ENCODE assay signal across 18 cellular contexts in the genomic region with DNA sequence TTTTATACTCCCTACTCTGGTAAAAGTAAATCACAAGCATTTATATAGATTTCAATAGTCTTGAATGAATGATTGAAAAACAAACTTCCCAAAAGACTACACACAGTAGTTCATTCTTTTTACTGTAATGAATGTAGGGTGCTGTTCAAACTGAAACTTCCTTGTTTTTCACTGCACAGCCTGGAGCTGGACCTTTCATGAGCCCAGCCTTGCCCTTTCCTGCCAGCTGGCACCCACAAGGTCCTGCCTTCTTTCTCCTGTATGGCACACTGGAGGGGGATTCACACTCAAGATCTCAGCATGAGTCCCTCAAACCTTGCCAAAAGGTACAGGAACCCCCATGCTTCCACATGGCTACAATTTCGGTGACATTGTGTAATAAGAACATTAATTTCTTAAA. TPM values are rescaled to one million over a fixed set of nuclear protein-coding genes. Genes with fewer than 3 reads are reported as not detected.
A peak's percentile ranks its signal among the peaks of the same experiment; 100 is the strongest.
DNase-seq lines count a peak whose midpoint lies in the region; FAIRE-seq and TF ChIP-seq lines count a peak whose summit lies in the region.
"Had no signal": no experiment of that assay in that cellular context is flagged by ENCODE, and none has a peak within 500 bp of the region (broad histone marks: within the 10 kb centered on the region; RNA-seq: fewer than 3 reads in every experiment).

No MANE protein-coding gene starts in this region.

- no peak overlapping the region for H3K4me2 ChIP-seq in astrocyte (ENCODE audit: low read length)
- H3K4me2 ChIP-seq in osteoblast (ENCODE audit: insufficient read depth, low read length), result no peak overlapping the region
- H3K4me2 ChIP-seq: A549 had no signal

- no peaks in the 10 kb centered on the region for H3K4me1 ChIP-seq in astrocyte (ENCODE audit: insufficient read depth, low read length)
- H3K4me1 ChIP-seq in osteoblast (ENCODE audit: insufficient read depth, low read length), result peaks cover 32% of the 10 kb centered on the region
- H3K4me1 ChIP-seq in uterus, result peaks cover 0 to 6% of the 10 kb centered on the region in 2 donors
- H3K4me1 ChIP-seq: A549, BE2C had no signal

- no peak overlapping the region for H3K9ac ChIP-seq in astrocyte (ENCODE audit: low read length)

- H4K20me1 ChIP-seq in astrocyte (ENCODE audit: insufficient read depth, low read length), result no peaks in the 10 kb centered on the region
- peaks cover 8% of the 10 kb centered on the region for H4K20me1 ChIP-seq in osteoblast (ENCODE audit: insufficient read depth, low read length)

- H3K27me3 Mint-ChIP-seq in astrocyte (ENCODE audit: low read depth, unreplicated experiment), result no peaks in the 10 kb centered on the region

- TF ChIP-seq CTCF in astrocyte (IDR thresholded peaks at IDR 0.05; ENCODE audit: insufficient read depth, low read depth, low read length) (no peak), osteoblast (IDR thresholded peaks at IDR 0.05; ENCODE audit: extremely low read depth, low read depth, low read length) (no peak), uterus (IDR thresholded peaks at IDR 0.05) (no peak)

- DNase-seq in M059J (ENCODE audit: low read depth) (peak; percentile 31), astrocyte (ENCODE audit: low read depth) (no peak), osteoblast (ENCODE audit: insufficient read length, low spot score, missing footprints) (no peak), uterus (no peak), kidney glomerular epithelial cell (lab: John Stamatoyannopoulos, UW) (no peak), NCI-H146 treated with DMSO at 0.1 percent for 48 hours (lab: John Stamatoyannopoulos, UW; ENCODE audit: unreplicated experiment) (no peak), kidney tubule cell (ENCODE audit: low spot score) (no peak)
- DNase-seq: BE2C; CD4-positive, alpha-beta memory T cell; COR-L47; DND-41; GDM1; HCEC 1CT; HFFc6 had no signal

- H3K4me3 ChIP-seq in astrocyte (ENCODE audit: insufficient read depth, low read depth, low read length), result no peak overlapping the region
- H3K4me3 ChIP-seq in osteoblast (ENCODE audit: insufficient read depth, low read length), result no peak overlapping the region
- H3K4me3 ChIP-seq in uterus, result no peak overlapping the region
- H3K4me3 ChIP-seq: A549 had no signal

- H3K79me2 ChIP-seq in astrocyte (ENCODE audit: insufficient read depth, low read length) (no peaks in the 10 kb centered on the region), osteoblast (ENCODE audit: insufficient read depth, low read length) (peaks cover 6% of the 10 kb centered on the region)

- no peaks in the 10 kb centered on the region for H3K27me3 ChIP-seq in astrocyte (ENCODE audit: insufficient read depth, low read length)
- no peaks in the 10 kb centered on the region for H3K27me3 ChIP-seq in osteoblast (ENCODE audit: insufficient read depth, low read length)
- H3K27me3 ChIP-seq in uterus, result no peaks in the 10 kb centered on the region
- H3K27me3 ChIP-seq: BE2C had no signal

- no peaks in the 10 kb centered on the region for H3K9me3 ChIP-seq in astrocyte (ENCODE audit: insufficient read depth, low read depth, low read length)
- no peaks in the 10 kb centered on the region for H3K9me3 ChIP-seq in osteoblast (ENCODE audit: low read depth, low read length)
- no peaks in the 10 kb centered on the region for H3K9me3 ChIP-seq in uterus
- H3K9me3 ChIP-seq: A549, BE2C had no signal

- no peak overlapping the region for H3K27ac Mint-ChIP-seq in astrocyte (ENCODE audit: unreplicated experiment)
- H3K27ac Mint-ChIP-seq: CD4-positive, alpha-beta memory T cell had no signal

- H3K36me3 Mint-ChIP-seq in astrocyte (ENCODE audit: low read depth, unreplicated experiment), result peaks cover 17% of the 10 kb centered on the region
- H3K36me3 Mint-ChIP-seq: CD4-positive, alpha-beta memory T cell had no signal

- H3K9me3 Mint-ChIP-seq in astrocyte (ENCODE audit: unreplicated experiment), result no peaks in the 10 kb centered on the region
- H3K9me3 Mint-ChIP-seq: CD4-positive, alpha-beta memory T cell; HFFc6 had no signal

- intact Hi-C loops in uterus (cut with DNase I; ENCODE audit: low total_unique reads), result no loop called here

- peaks cover 3% of the 10 kb centered on the region for H3K4me1 Mint-ChIP-seq in astrocyte (ENCODE audit: low read depth, unreplicated experiment)
- H3K4me1 Mint-ChIP-seq: CD4-positive, alpha-beta memory T cell had no signal

- FAIRE-seq in astrocyte (lab: Jason Lieb, UNC), result peak; percentile 9
- FAIRE-seq: A549, GM12892 had no signal

- TF ChIP-seq POLR2A in uterus (IDR thresholded peaks at IDR 0.05), result no peak

- no peak overlapping the region for H3K27ac ChIP-seq in astrocyte (ENCODE audit: low read depth, low read length)
- peak overlapping the region; percentile 16 for H3K27ac ChIP-seq in osteoblast (ENCODE audit: low read depth, low read length)
- H3K27ac ChIP-seq in uterus, result peak overlapping the region; percentile 28 to 39
- H3K27ac ChIP-seq: A549, C4-2B, HL-60 had no signal

- H3K36me3 ChIP-seq in astrocyte (ENCODE audit: insufficient read depth, low read length), result peaks cover 6% of the 10 kb centered on the region
- peaks cover 78% of the 10 kb centered on the region for H3K36me3 ChIP-seq in osteoblast (ENCODE audit: insufficient read depth, low read length)
- H3K36me3 ChIP-seq in uterus, result no peaks in the 10 kb centered on the region
- H3K36me3 ChIP-seq: BE2C had no signal

- H3K4me3 Mint-ChIP-seq in astrocyte (ENCODE audit: unreplicated experiment), result no peak overlapping the region
- H3K4me3 Mint-ChIP-seq: CD4-positive, alpha-beta memory T cell; HFFc6 had no signal

- no peak overlapping the region for H2AFZ ChIP-seq in astrocyte (ENCODE audit: low read depth, low read length)
- H2AFZ ChIP-seq in osteoblast (ENCODE audit: low read length), result no peak overlapping the region

RNA-seq across cellular contexts. Expression of a gene that starts 50.9 kb away (rescaled TPM):
- 147 and 336 TPM in 2 replicates for total RNA-seq in M059J (2014; rRNA removed; shearing (Covaris generic))
- total RNA-seq in astrocyte (106 and 202 TPM in 2 replicates), osteoblast (1,393 and 1,591 TPM in 2 replicates), uterus (100 to 1,000 TPM; 136 to 423 (median 275) TPM)
- total RNA-seq: CD4-positive, alpha-beta memory T cell had no signal
